Comparison of ENCODE assay signal across 25 cellular contexts in the genomic region with DNA sequence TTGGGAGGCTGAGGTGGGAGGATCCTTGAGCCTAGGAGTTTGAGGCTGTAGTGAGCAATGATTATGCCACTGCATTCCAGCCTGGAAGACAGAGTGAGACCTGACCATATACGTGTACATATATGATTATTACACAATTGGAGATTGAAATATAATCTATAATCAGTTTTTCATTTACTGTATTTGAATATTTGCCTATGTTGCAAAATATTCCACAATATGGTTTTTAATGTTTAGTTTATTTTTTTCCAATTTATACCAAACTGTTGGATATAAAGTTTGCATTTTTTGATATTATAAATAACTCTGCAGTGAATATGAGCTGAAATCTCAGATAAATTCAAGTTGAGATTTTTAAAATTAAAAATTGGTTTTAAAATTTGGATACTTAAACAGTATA.
DNase-seq lines count a peak whose midpoint lies in the region; ATAC-seq, FAIRE-seq and TF ChIP-seq lines count a peak whose summit lies in the region.
"Had no signal": no experiment of that assay in that cellular context is flagged by ENCODE, and none has a peak within 500 bp of the region (broad histone marks: within the 10 kb centered on the region; RNA-seq: fewer than 3 reads in every experiment).

No MANE protein-coding gene starts in this region.

- H2AK5ac ChIP-seq in IMR-90 (ENCODE audit: low read depth, low read length) (no peak overlapping the region), trophoblast cell (ENCODE audit: low read length) (no peak overlapping the region)

- TF ChIP-seq EP300 in A549 (IDR thresholded peaks at IDR 0.05): no peak

- POLR2A ChIA-PET in A549 (lab: Yijun Ruan, JAX): no interaction called here
- POLR2A ChIA-PET in IMR-90 (lab: Charles Lee; ENCODE audit: unreplicated experiment): interaction anchor here (0.7 kb wide), 1 partner anchor 11 kb away, joined by 3 read pairs; no protein-coding TSS in a partner anchor

- H3K18ac ChIP-seq in IMR-90 (ENCODE audit: low read depth, low read length) (no peak overlapping the region), trophoblast cell (ENCODE audit: low read length) (no peak overlapping the region)

- H3K4me2 ChIP-seq in A549 (no peak overlapping the region), IMR-90 (ENCODE audit: low read depth, low read length) (no peak overlapping the region), trophoblast cell (ENCODE audit: low read length) (no peak overlapping the region)
- H3K4me2 ChIP-seq: BLaER1 had no signal

- H3K27ac ChIP-seq in A549 (no peak overlapping the region), IMR-90 (ENCODE audit: insufficient read depth, low read length) (no peak overlapping the region), trophoblast cell (ENCODE audit: low read depth, low read length) (no peak overlapping the region), tibial artery (no peak overlapping the region)
- H3K27ac ChIP-seq: BLaER1 had no signal

- intact Hi-C loops in IMR-90 (cut with micrococcal nuclease) (no loop called here), tibial artery (cut with DNase I; ENCODE audit: low total_unique reads) (no loop called here)

- no peak overlapping the region for H2AFZ ChIP-seq in IMR-90 (replicated peaks; ENCODE audit: low read length, poor library complexity)
- H2AFZ ChIP-seq in trophoblast cell (ENCODE audit: insufficient read depth, low read length, poor library complexity): no peak overlapping the region

- H3K4me1 ChIP-seq in A549 (no peaks in the 10 kb centered on the region), IMR-90 (ENCODE audit: control insufficient read depth, insufficient read depth, low read length) (no peaks in the 10 kb centered on the region), trophoblast cell (ENCODE audit: control insufficient read depth in 1 of 2, insufficient read depth in 2 of 2, low read length in 2 of 2) (no peaks in the 10 kb centered on the region), tibial artery (no peaks in the 10 kb centered on the region)
- H3K4me1 ChIP-seq: BE2C, BLaER1 had no signal

- no peak for TF ChIP-seq RAD21 in A549 (conservative IDR thresholded peaks at IDR 0.05 in 1 of 2, IDR thresholded peaks at IDR 0.05 in 1 of 2)
- TF ChIP-seq RAD21 in IMR-90 (IDR thresholded peaks at IDR 0.05; ENCODE audit: low read length): no peak

- no peaks in the 10 kb centered on the region for H3K36me3 ChIP-seq in IMR-90 (ENCODE audit: control insufficient read depth, insufficient read depth, low read length)
- H3K36me3 ChIP-seq in trophoblast cell (ENCODE audit: control insufficient read depth in 1 of 2, insufficient read depth in 2 of 2, low read length in 2 of 2): no peaks in the 10 kb centered on the region
- H3K36me3 ChIP-seq in tibial artery: no peaks in the 10 kb centered on the region
- H3K36me3 ChIP-seq: BE2C, BLaER1 had no signal

- H2BK120ac ChIP-seq in IMR-90 (ENCODE audit: low read depth, low read length) (no peak overlapping the region), trophoblast cell (ENCODE audit: insufficient read depth, low read length, poor library complexity) (no peak overlapping the region)

- no peak overlapping the region for H2AK9ac ChIP-seq in IMR-90 (replicated peaks; ENCODE audit: low read depth, low read length, poor library complexity)

- H2BK5ac ChIP-seq in IMR-90 (ENCODE audit: low read depth, low read length, poor library complexity, severe bottlenecking) (no peak overlapping the region), trophoblast cell (ENCODE audit: low read depth, low read length, poor library complexity) (no peak overlapping the region)

- DNase-seq in A549 (ENCODE audit: low read depth in 1 of 2, low spot score in 1 of 2): no peak
- DNase-seq in IMR-90: no peak
- no peak for DNase-seq in trophoblast cell
- DNase-seq in NCI-H2171 treated with DMSO at 0.1 percent for 48 hours (lab: John Stamatoyannopoulos, UW): no peak
- DNase-seq in tibial artery: no peak
- DNase-seq in activated CD4-positive, alpha-beta T cell treated with anti-CD3 and anti-CD28 coated beads for 1 hour: no peak
- DNase-seq: 8988T; ACHN; BE2C; C1 segment of cervical spinal cord; CD4-positive, alpha-beta memory T cell; CD4-positive, CD25-positive, alpha-beta regulatory T cell; CD8-positive, alpha-beta memory T cell; COR-L47; DMS 273 treated with DMSO at 0.1 percent for 48 hours; DMS153; DMS53; DMS79; DND-41; EL; GF-D8 had no signal

- H3K4me3 ChIP-seq in A549: no peak overlapping the region
- no peak overlapping the region for H3K4me3 ChIP-seq in IMR-90 (ENCODE audit: insufficient read depth, low read depth, low read length)
- H3K4me3 ChIP-seq in trophoblast cell (ENCODE audit: low read depth, low read length): no peak overlapping the region
- H3K4me3 ChIP-seq in tibial artery: no peak overlapping the region
- H3K4me3 ChIP-seq: BLaER1 had no signal

- ATAC-seq in A549: no peak
- no peak for ATAC-seq in IMR-90 (ENCODE audit: low read depth)

- H4K91ac ChIP-seq in IMR-90 (ENCODE audit: insufficient read depth, low read depth, low read length): no peak overlapping the region
- H4K91ac ChIP-seq in trophoblast cell (ENCODE audit: low read depth, low read length): no peak overlapping the region

- TF ChIP-seq CTCF in A549 (IDR thresholded peaks at IDR 0.05): no peak
- no peak for TF ChIP-seq CTCF in IMR-90 (conservative IDR thresholded peaks at IDR 0.05; ENCODE audit: low read depth, low read length)
- TF ChIP-seq CTCF in tibial artery (IDR thresholded peaks at IDR 0.05): no peak

- H3K23ac ChIP-seq in IMR-90 (ENCODE audit: low read depth, low read length): no peak overlapping the region
- no peak overlapping the region for H3K23ac ChIP-seq in trophoblast cell (ENCODE audit: low read length)

- FAIRE-seq in A204.1 (lab: Jason Lieb, UNC) (peak; percentile 16), A549 (lab: Jason Lieb, UNC) (no peak)
- FAIRE-seq: GM12891, GM19239 had no signal

- H3K14ac ChIP-seq in IMR-90 (replicated peaks; ENCODE audit: low read depth, low read length) (no peak overlapping the region), trophoblast cell (ENCODE audit: low read length) (no peak overlapping the region)

- no peaks in the 10 kb centered on the region for H3K9me3 ChIP-seq in A549
- H3K9me3 ChIP-seq in IMR-90 (ENCODE audit: control insufficient read depth, insufficient read depth, low read length): no peaks in the 10 kb centered on the region
- no peaks in the 10 kb centered on the region for H3K9me3 ChIP-seq in trophoblast cell (ENCODE audit: insufficient read depth, low read depth, low read length)
- H3K9me3 ChIP-seq in tibial artery: no peaks in the 10 kb centered on the region
- H3K9me3 ChIP-seq: BE2C, BLaER1 had no signal

- WGBS in A549 (ENCODE audit: missing lambda C conversion rate): 2% methylated on average over 1 of the region's 1 CpG
- no CpG with 5 or more reads among the region's 1 CpG for WGBS in IMR-90 (ENCODE audit: extremely low coverage in 2 of 2, insufficient read length in 1 of 2), 2 experiments
- no CpG with 5 or more reads among the region's 1 CpG for WGBS in trophoblast cell (ENCODE audit: extremely low coverage, insufficient coverage, insufficient read length)

- no peak overlapping the region for H2BK12ac ChIP-seq in trophoblast cell (ENCODE audit: low read length)

- in situ Hi-C loops in IMR-90 (cut with MboI; ENCODE audit: low sequenced_read_pairs): no loop called here

- no peaks in the 10 kb centered on the region for H4K20me1 ChIP-seq in IMR-90 (ENCODE audit: insufficient read depth, low read length)
- H4K20me1 ChIP-seq: BLaER1 had no signal

- H3K4ac ChIP-seq in IMR-90 (ENCODE audit: low read depth, low read length) (no peak overlapping the region), trophoblast cell (ENCODE audit: low read depth, low read length) (no peak overlapping the region)

- H4K8ac ChIP-seq in IMR-90 (ENCODE audit: low read depth in 2 of 2, low read length in 2 of 2): no peak overlapping the region
- no peak overlapping the region for H4K8ac ChIP-seq in trophoblast cell (ENCODE audit: low read depth, low read length)

- H3K9me1 ChIP-seq in IMR-90 (ENCODE audit: insufficient read depth, low read length): no peaks in the 10 kb centered on the region

- dilution Hi-C loops in IMR-90 (cut with HindIII; ENCODE audit: low sequenced_read_pairs, unreplicated experiment): no loop called here

- no peak overlapping the region for H3K9ac ChIP-seq in IMR-90 (ENCODE audit: low read depth, low read length)
- H3K9ac ChIP-seq in trophoblast cell (ENCODE audit: low read length): peak overlapping the region; percentile 53
- H3K9ac ChIP-seq: BLaER1 had no signal

- no peak for TF ChIP-seq POLR2A in A549 (IDR thresholded peaks at IDR 0.05; ENCODE audit: low read length)
- no peak for TF ChIP-seq POLR2A in IMR-90 (IDR thresholded peaks at IDR 0.05; ENCODE audit: low read depth, low read length)

- no TSS peak for BruUV-seq in IMR-90 (replicated peaks; lab: Mats Ljungman, UMichigan)

- H2BK20ac ChIP-seq in IMR-90 (ENCODE audit: low read depth, low read length): no peak overlapping the region

- peaks cover 4% of the 10 kb centered on the region for H3K27me3 ChIP-seq in IMR-90 (ENCODE audit: control insufficient read depth, insufficient read depth, low read length)
- no peaks in the 10 kb centered on the region for H3K27me3 ChIP-seq in trophoblast cell (ENCODE audit: insufficient read depth, low read length)
- H3K27me3 ChIP-seq in tibial artery: no peaks in the 10 kb centered on the region
- H3K27me3 ChIP-seq: BE2C, BLaER1 had no signal

- no peak overlapping the region for H2BK15ac ChIP-seq in IMR-90 (ENCODE audit: low read depth, low read length)

- H4K5ac ChIP-seq in IMR-90 (ENCODE audit: low read depth, low read length): no peak overlapping the region

- no peak overlapping the region for H3K56ac ChIP-seq in IMR-90 (ENCODE audit: extremely low read depth, insufficient read depth, low read length)

- H3K79me2 ChIP-seq in trophoblast cell (ENCODE audit: control insufficient read depth, insufficient read depth, low read length, poor library complexity): no peaks in the 10 kb centered on the region

- CTCF ChIA-PET in A549 (lab: Yijun Ruan, JAX): interaction anchor here (0.6 to 1.1 kb wide), 3 partner anchors 27 to 231 kb away, joined by 3 to 4 read pairs (median 3); no protein-coding TSS in a partner anchor
- CTCF ChIA-PET in IMR-90 (lab: Yijun Ruan, JAX): no interaction called here

- H4K12ac ChIP-seq in trophoblast cell (ENCODE audit: low read depth, low read length): no peak overlapping the region

- no peaks in the 10 kb centered on the region for H3K79me1 ChIP-seq in IMR-90 (ENCODE audit: low read depth in 1 of 2, low read length in 2 of 2)
- H3K79me1 ChIP-seq in trophoblast cell (ENCODE audit: low read length): no peaks in the 10 kb centered on the region

TF ChIP-seq in A549, 52 proteins besides CTCF, POLR2A, EP300 and RAD21:
- TF ChIP-seq MAFK (IDR thresholded peaks at IDR 0.05; ENCODE audit: partially characterized antibody): peak; percentile 88
- TF ChIP-seq JUN (IDR thresholded peaks at IDR 0.05): no peak
TF ChIP-seq in A549: peak in this region for 1.

TF ChIP-seq in IMR-90, 13 proteins besides CTCF, POLR2A, EP300 and RAD21:
- TF ChIP-seq CHD1 (IDR thresholded peaks at IDR 0.05; ENCODE audit: low read depth, low read length) (no peak), BHLHE40 (IDR thresholded peaks at IDR 0.05; ENCODE audit: low read depth, low read length) (no peak), RCOR1 (IDR thresholded peaks at IDR 0.05; ENCODE audit: insufficient replicate concordance, low read length) (no peak), MAFK (IDR thresholded peaks at IDR 0.05; ENCODE audit: low read depth, low read length) (peak; percentile 73), MXI1 (IDR thresholded peaks at IDR 0.05; ENCODE audit: borderline replicate concordance, low read depth, low read length) (no peak)
